Comparison of ENCODE assay signal across 8 cellular contexts in the genomic region with DNA sequence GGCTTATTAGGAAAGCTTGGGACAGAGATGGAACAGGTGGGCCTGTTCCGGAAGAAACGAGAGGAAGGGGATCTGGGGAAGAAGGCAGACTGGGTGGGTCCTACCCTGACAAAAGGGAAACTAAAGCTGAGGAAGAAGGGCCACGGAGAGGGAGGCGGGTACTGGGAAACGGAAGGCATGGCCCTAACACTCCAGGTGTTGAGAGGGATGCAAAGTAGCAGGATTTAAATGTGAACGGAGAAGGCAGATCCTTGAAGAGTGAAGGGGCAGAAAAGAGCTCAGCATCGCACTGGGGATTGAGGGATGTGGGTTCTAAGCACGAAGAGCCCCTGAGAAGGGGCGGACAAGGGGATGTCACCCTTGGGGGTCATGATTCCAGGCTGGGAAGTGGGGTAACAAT.
A peak's percentile ranks its signal among the peaks of the same experiment; 100 is the strongest.
DNase-seq lines count a peak whose midpoint lies in the region; ATAC-seq and TF ChIP-seq lines count a peak whose summit lies in the region.

No MANE protein-coding gene starts in this region.

- H3K27me3 ChIP-seq in muscle layer of duodenum (ENCODE audit: low read depth, low read length), result no peaks in the 10 kb centered on the region

- H3K4me3 ChIP-seq in cardiac fibroblast (replicated peaks in 1 of 2; ENCODE audit: low read depth in 2 of 2, low read length in 2 of 2) (peak overlapping the region; percentile 72 to 84), muscle layer of duodenum (ENCODE audit: low read depth in 1 of 2, low read length in 2 of 2) (peak overlapping the region; percentile 72 to 92)

- TF ChIP-seq CTCF in cardiac fibroblast (IDR thresholded peaks at IDR 0.05; ENCODE audit: low read depth, low read length), result no peak

- H3K27ac ChIP-seq in KOPT-K1 (ENCODE audit: low read depth, low read length, poor library complexity, severe bottlenecking) (peak overlapping the region; percentile 64), muscle layer of duodenum (ENCODE audit: low read length) (peak overlapping the region; percentile 42)

- DNase-seq in COLO829 (ENCODE audit: low spot score) (peak; percentile 34), cardiac fibroblast (ENCODE audit: low read depth in 2 of 2) (no peak), NCI-H2227 treated with DMSO at 0.1 percent for 48 hours (lab: John Stamatoyannopoulos, UW) (no peak), T1000 (lab: John Stamatoyannopoulos, UW) (no peak), NCI-H146 (lab: John Stamatoyannopoulos, UW) (no peak)

- peaks cover 11 to 26% of the 10 kb centered on the region in 2 donors for H3K4me1 ChIP-seq in muscle layer of duodenum (ENCODE audit: control insufficient read depth in 1 of 2, insufficient read depth in 2 of 2, low read length in 2 of 2)

- H3K36me3 ChIP-seq in KOPT-K1 (ENCODE audit: insufficient read depth, low read length) (peaks cover 7% of the 10 kb centered on the region; the same call in 1 of the 2 replicates), muscle layer of duodenum (ENCODE audit: control insufficient read depth in 1 of 2, insufficient read depth in 2 of 2, low read length in 2 of 2) (no peaks in the 10 kb centered on the region)

- no peak for ATAC-seq in HG02970 (IDR thresholded peaks at IDR 0.05; ENCODE audit: low FRiP score, unreplicated experiment)

- H3K9me3 ChIP-seq in KOPT-K1 (ENCODE audit: insufficient read depth, low read length, poor library complexity, severe bottlenecking) (no peaks in the 10 kb centered on the region), muscle layer of duodenum (ENCODE audit: control insufficient read depth in 1 of 2, low read length in 2 of 2) (no peaks in the 10 kb centered on the region)
